In genomic region chr20:10329387-10330005, GRCh38 we compare ENCODE assay signal across 21 cellular contexts.
DNase-seq lines count a peak whose midpoint lies in the region; ATAC-seq and TF ChIP-seq lines count a peak whose summit lies in the region.
"Had no signal": no experiment of that assay in that cellular context is flagged by ENCODE, and none has a peak within 500 bp of the region (broad histone marks: within the 10 kb centered on the region; RNA-seq: fewer than 3 reads in every experiment).

No MANE protein-coding gene starts in this region.

- H3K4me3 ChIP-seq in upper lobe of left lung (no peak overlapping the region), esophagus squamous epithelium (no peak overlapping the region)
- H3K4me3 ChIP-seq: pancreas had no signal

- peak overlapping the region; percentile 51 for H3K4me3 Mint-ChIP-seq in osteocyte (ENCODE audit: unreplicated experiment)
- H3K4me3 Mint-ChIP-seq: naive thymus-derived CD4-positive, alpha-beta T cell; WTC11 had no signal

- no peak overlapping the region for H3K27ac ChIP-seq in upper lobe of left lung
- no peak overlapping the region for H3K27ac ChIP-seq in esophagus squamous epithelium
- H3K27ac ChIP-seq: pancreas had no signal

- H3K4me1 ChIP-seq in upper lobe of left lung (no peaks in the 10 kb centered on the region), esophagus squamous epithelium (peaks cover 0 to 12% (median 0%) of the 10 kb centered on the region in 3 donors)
- H3K4me1 ChIP-seq: pancreas had no signal

- H3K9me3 ChIP-seq in upper lobe of left lung (no peaks in the 10 kb centered on the region), esophagus squamous epithelium (no peaks in the 10 kb centered on the region)
- H3K9me3 ChIP-seq: pancreas had no signal

- TF ChIP-seq POLR2A in upper lobe of left lung (IDR thresholded peaks at IDR 0.05) (no peak), esophagus squamous epithelium (IDR thresholded peaks at IDR 0.05) (no peak)

- DNase-seq in NCI-H1694 (lab: John Stamatoyannopoulos, UW): peak; percentile 81
- DNase-seq in SHP77 (lab: John Stamatoyannopoulos, UW): peak; percentile 47 to 70
- DNase-seq in fibroblast of gingiva (ENCODE audit: low read depth): peak; percentile 90
- DNase-seq in osteocyte (ENCODE audit: extremely low spot score, unreplicated experiment): no peak
- no peak for DNase-seq in upper lobe of left lung
- DNase-seq in esophagus squamous epithelium (lab: John Stamatoyannopoulos, UW): no peak
- no peak for DNase-seq in SKM-1 (lab: John Stamatoyannopoulos, UW; ENCODE audit: unreplicated experiment)
- DNase-seq: effector memory CD4-positive, alpha-beta T cell; GOT3; Kasumi-1; kidney glomerular epithelial cell; mesenchymal stem cell; naive thymus-derived CD4-positive, alpha-beta T cell; NCI-H1048; NCI-H2081; pancreas; right cardiac atrium had no signal

- H3K36me3 Mint-ChIP-seq in osteocyte (ENCODE audit: unreplicated experiment): no peaks in the 10 kb centered on the region
- H3K36me3 Mint-ChIP-seq: activated naive CD4-positive, alpha-beta T cell treated with anti-CD3 and anti-CD28 coated beads, Interleukin-2, amount 50 U/mL, for 72 hours; CD14-positive monocyte; naive thymus-derived CD4-positive, alpha-beta T cell; WTC11 had no signal

- 87 to 89% methylated on average over 4 of the region's 4 CpGs for WGBS in upper lobe of left lung, 2 donors
- 76 to 80% methylated on average over 4 of the region's 4 CpGs for WGBS in esophagus squamous epithelium, 2 donors

- peaks cover under 1% of the 10 kb centered on the region for H3K27me3 Mint-ChIP-seq in osteocyte (ENCODE audit: unreplicated experiment)

- no peak for TF ChIP-seq EP300 in upper lobe of left lung (IDR thresholded peaks at IDR 0.05)

- no peaks in the 10 kb centered on the region for H3K36me3 ChIP-seq in upper lobe of left lung
- no peaks in the 10 kb centered on the region for H3K36me3 ChIP-seq in esophagus squamous epithelium
- H3K36me3 ChIP-seq: pancreas had no signal

- no peak for TF ChIP-seq CTCF in osteocyte (IDR thresholded peaks at IDR 0.05)
- no peak for TF ChIP-seq CTCF in upper lobe of left lung (IDR thresholded peaks at IDR 0.05)
- TF ChIP-seq CTCF in esophagus squamous epithelium (IDR thresholded peaks at IDR 0.05): no peak

- H3K27me3 ChIP-seq in upper lobe of left lung: no peaks in the 10 kb centered on the region
- H3K27me3 ChIP-seq in esophagus squamous epithelium: no peaks in the 10 kb centered on the region
- H3K27me3 ChIP-seq: pancreas had no signal

- intact Hi-C loops in esophagus squamous epithelium (cut with DNase I): no loop called here

- peaks cover 67% of the 10 kb centered on the region for H3K4me1 Mint-ChIP-seq in osteocyte (ENCODE audit: unreplicated experiment)
- H3K4me1 Mint-ChIP-seq: naive thymus-derived CD4-positive, alpha-beta T cell had no signal

- ATAC-seq in upper lobe of left lung (ENCODE audit: low FRiP score in 2 of 2): no peak
- ATAC-seq: activated naive CD4-positive, alpha-beta T cell treated with anti-CD3 and anti-CD28 coated beads, Interleukin-2, amount 50 U/mL, for 72 hours; esophagus mucosa; naive thymus-derived CD4-positive, alpha-beta T cell; pancreas; WTC11 had no signal

- peak overlapping the region; percentile 81 for H3K27ac Mint-ChIP-seq in osteocyte (ENCODE audit: unreplicated experiment)
- H3K27ac Mint-ChIP-seq: activated naive CD4-positive, alpha-beta T cell treated with anti-CD3 and anti-CD28 coated beads, Interleukin-2, amount 50 U/mL, for 72 hours; naive thymus-derived CD4-positive, alpha-beta T cell; WTC11 had no signal

- no peaks in the 10 kb centered on the region for H3K9me3 Mint-ChIP-seq in osteocyte (ENCODE audit: unreplicated experiment)
- H3K9me3 Mint-ChIP-seq: activated naive CD4-positive, alpha-beta T cell treated with anti-CD3 and anti-CD28 coated beads, Interleukin-2, amount 50 U/mL, for 72 hours; naive thymus-derived CD4-positive, alpha-beta T cell; WTC11 had no signal

Comparison
In these comparisons a context has a peak if more than half of its experiments do, and no peak if none do; other contexts are left out.
1. DNase-seq: peak in NCI-H1694 (single experiment), SHP77 (2 of 2) and fibroblast of gingiva (single experiment); none in osteocyte (single experiment), upper lobe of left lung (0 of 2), esophagus squamous epithelium (single experiment) and SKM-1 (single experiment).